ENCODE assay signal across 18 cellular contexts in genomic region chr2:73408198-73408597, GRCh38. TPM values are rescaled to one million over a fixed set of nuclear protein-coding genes. Genes with fewer than 3 reads are reported as not detected.
A peak's percentile ranks its signal among the peaks of the same experiment; 100 is the strongest.
DNase-seq lines count a peak whose midpoint lies in the region; ATAC-seq lines count a peak whose summit lies in the region.
"Had no signal": no experiment of that assay in that cellular context is flagged by ENCODE, and none has a peak within 500 bp of the region (broad histone marks: within the 10 kb centered on the region; RNA-seq: fewer than 3 reads in every experiment).

No MANE protein-coding gene starts in this region.

- no peak overlapping the region for H3K4me3 ChIP-seq in MG63
- H3K4me3 ChIP-seq: BLaER1 treated with 17β-estradiol and CSF1 and Interleukin-3, amounts not matched to agents 10 nM and 100 nM; gastrocnemius medialis had no signal

- H3K27me3 ChIP-seq in MG63, result no peaks in the 10 kb centered on the region
- H3K27me3 ChIP-seq: BLaER1 treated with 17β-estradiol and CSF1 and Interleukin-3, amounts not matched to agents 10 nM and 100 nM; gastrocnemius medialis had no signal

- DNase-seq in amniotic epithelial cell (ENCODE audit: low read depth) (peak; percentile 10), DMS153 (lab: John Stamatoyannopoulos, UW) (no peak), MG63 (no peak)
- DNase-seq in NK-92 treated with Interleukin-12 subunit alpha and Interleukin-12 subunit beta, amount 100 ng/mL, for 24 hours (lab: John Stamatoyannopoulos, UW), result no peak
- no peak for DNase-seq in stimulated activated CD4-positive, alpha-beta T cell treated with anti-CD3 and anti-CD28 coated beads, Interleukin-2, amount 100 ng/mL, for 24 hours
- DNase-seq: activated naive CD8-positive, alpha-beta T cell treated with anti-CD3 and anti-CD28 coated beads, Interleukin-2, amount 50 U/mL, for 24 hours; activated T-cell treated with anti-CD3 and anti-CD28 coated beads, Interleukin-2, amount 50 U/mL, for 24 hours; caudate nucleus; gastrocnemius medialis; immature natural killer cell; mesendoderm; NCI-H2029 treated with DMSO at 0.1 percent for 48 hours; NCI-H82; stimulated activated naive CD8-positive, alpha-beta T cell treated with anti-CD3 and anti-CD28 coated beads, Interleukin-15, Interleukin-2, amounts not matched to agents 100 U/mL and 50 U/mL, for 24 hours had no signal

- H3K9me3 ChIP-seq in MG63, result peaks cover 5% of the 10 kb centered on the region
- H3K9me3 ChIP-seq: gastrocnemius medialis had no signal

- H3K36me3 ChIP-seq in MG63, result peaks cover 5% of the 10 kb centered on the region; the same call in 1 of the 2 replicates
- H3K36me3 ChIP-seq: gastrocnemius medialis had no signal

- ATAC-seq in GM18907 (IDR thresholded peaks at IDR 0.05; ENCODE audit: unreplicated experiment) (peak; percentile 93), GM21423 (IDR thresholded peaks at IDR 0.05; ENCODE audit: unreplicated experiment) (peak; percentile 93), HG02943 (IDR thresholded peaks at IDR 0.05; ENCODE audit: low read depth, unreplicated experiment) (peak; percentile 75)
- ATAC-seq: activated naive CD8-positive, alpha-beta T cell treated with anti-CD3 and anti-CD28 coated beads, Interleukin-2, amount 50 U/mL, for 24 hours; gastrocnemius medialis; stimulated activated naive CD8-positive, alpha-beta T cell treated with anti-CD3 and anti-CD28 coated beads, Interleukin-15, Interleukin-2, amounts not matched to agents 100 U/mL and 50 U/mL, for 24 hours had no signal

RNA-seq across cellular contexts. Expression of gene ALMS1, which starts 22.6 kb away (rescaled TPM):
- total RNA-seq in MG63 (2014; rRNA removed; shearing (Covaris generic); ENCODE audit: low replicate concordance), result 7.1 and 10.8 TPM in 2 replicates
